In the genomic region with DNA sequence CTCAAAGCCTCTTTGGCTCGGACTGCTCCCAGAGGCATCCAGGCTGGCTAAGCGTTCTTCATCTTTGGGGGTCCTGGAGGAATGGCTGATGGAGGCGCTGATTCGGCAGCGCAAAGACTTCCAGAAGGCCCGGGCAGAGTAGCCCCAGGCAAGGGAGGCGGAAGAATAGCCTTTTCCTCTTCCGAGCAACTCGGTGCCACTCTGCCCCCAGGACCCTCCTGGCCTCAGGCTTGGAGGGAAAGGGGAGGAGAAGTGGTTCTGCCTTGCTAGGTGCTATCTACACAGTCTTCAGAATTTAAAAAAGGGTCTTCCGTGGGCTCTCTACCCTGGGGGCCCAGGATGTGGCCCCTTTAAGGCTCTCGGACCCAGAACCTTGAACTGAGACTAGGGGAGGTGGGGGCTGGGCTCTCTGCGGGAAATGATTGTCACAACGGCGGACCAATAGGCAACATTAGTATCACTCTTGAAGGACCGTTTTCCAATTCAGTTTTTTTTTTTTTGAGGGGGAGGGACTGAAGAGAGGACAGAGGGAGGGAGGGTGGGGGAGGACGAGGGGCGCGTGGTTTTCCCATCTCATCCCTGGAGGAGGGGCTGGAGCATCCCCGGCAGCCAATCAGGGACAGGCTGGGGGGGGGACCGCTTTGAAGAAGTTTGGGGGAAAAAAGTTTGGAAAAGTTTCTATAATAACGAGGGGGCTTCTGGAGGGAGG, we compare ENCODE assay signal across 8 cellular contexts. TPM values are rescaled to one million over a fixed set of nuclear protein-coding genes. Genes with fewer than 3 reads are reported as not detected.
DNase-seq lines count a peak whose midpoint lies in the region; ATAC-seq, FAIRE-seq and TF ChIP-seq lines count a peak whose summit lies in the region.

NFATC4 (plus strand) TSS at position 679 of the 709 bp plus-strand sequence. CDS start 157 bp downstream, outside the sequence.

- POLR2A ChIA-PET in GM12878 (lab: Charles Lee): interaction anchor here (0.7 to 1.4 kb wide), 3 partner anchors 14 to 120 kb away, joined by 3 to 13 read pairs (median 6); partner anchors contain the start of genes CBLN3 and KHNYN

- TF ChIP-seq RAD21 in GM12878 (IDR thresholded peaks at IDR 0.05; ENCODE audit: insufficient read depth, low read depth, low read length): no peak

- FAIRE-seq in GM12878 (lab: Jason Lieb, UNC): no peak

- TF ChIP-seq EP300 in GM12878 (IDR thresholded peaks at IDR 0.05; ENCODE audit: borderline replicate concordance in 1 of 2, control insufficient read depth in 1 of 2, low read depth in 2 of 2, low read length in 2 of 2): no peak

- in situ Hi-C loops in GM12878 (cut with MboI): loop anchor here (5.0 kb wide), 1 partner anchor 65 kb away; no protein-coding TSS in a partner anchor

- H3K4me2 ChIP-seq in GM12878 (ENCODE audit: control insufficient read depth, insufficient read depth): peak within 1 kb of the TSS; percentile 83
- peak within 1 kb of the TSS; percentile 79 for H3K4me2 ChIP-seq in hepatocyte

- H3K4me3 ChIP-seq in GM12878 (peak within 1 kb of the TSS; percentile 53), hepatocyte (peak within 1 kb of the TSS; percentile 86), rectal smooth muscle tissue (ENCODE audit: low read length) (peak within 1 kb of the TSS; percentile 78)

- H2AFZ ChIP-seq in GM12878 (ENCODE audit: control insufficient read depth, low read depth, low read length) (peak within 1 kb of the TSS; percentile 80), hepatocyte (peak within 1 kb of the TSS; percentile 70)

- 35% methylated on average over 17 of the region's 21 CpGs for WGBS in GM12878 (ENCODE audit: insufficient coverage, insufficient replicate concordance, low lambda C conversion rate, missing lambda C conversion rate)
- WGBS in hepatocyte (ENCODE audit: low lambda C conversion rate, missing lambda C conversion rate): 5% methylated on average over 16 of the region's 21 CpGs

- H3K9ac ChIP-seq in GM12878 (ENCODE audit: control insufficient read depth, insufficient read depth, low read length) (peak within 1 kb of the TSS; percentile 60; the same call in 1 of the 2 replicates), rectal smooth muscle tissue (ENCODE audit: low read length) (peak within 1 kb of the TSS; percentile 68)

- SMC1A ChIA-PET in GM12878 (lab: Charles Lee; ENCODE audit: uncharacterized antibody, unreplicated experiment): interaction anchor here (0.7 to 1.4 kb wide), 3 partner anchors 57 to 64 kb away, joined by 3 to 4 read pairs (median 3); partner anchors contain the start of gene KHNYN

- H3K79me2 ChIP-seq in GM12878 (ENCODE audit: control insufficient read depth, insufficient read depth, low read length): no peaks in the 10 kb centered on the region
- H3K79me2 ChIP-seq in hepatocyte: peaks cover 7% of the 10 kb centered on the region

- peak within 1 kb of the TSS; percentile 48; the same call in 1 of the 2 replicates for H3K27ac ChIP-seq in GM12878 (ENCODE audit: control insufficient read depth, insufficient read depth)
- peak within 1 kb of the TSS; percentile 98 for H3K27ac ChIP-seq in hepatocyte
- peak within 1 kb of the TSS; percentile 99 for H3K27ac ChIP-seq in rectal smooth muscle tissue (ENCODE audit: low read depth, low read length)

- H4K20me1 ChIP-seq in GM12878 (ENCODE audit: control insufficient read depth, insufficient read depth) (no peaks in the 10 kb centered on the region), hepatocyte (ENCODE audit: insufficient read depth, poor library complexity, severe bottlenecking) (no peaks in the 10 kb centered on the region)

- no peaks in the 10 kb centered on the region for H3K36me3 ChIP-seq in GM12878 (ENCODE audit: control insufficient read depth in 2 of 2, insufficient read depth in 2 of 2, low read length in 1 of 2)
- no peaks in the 10 kb centered on the region for H3K36me3 ChIP-seq in hepatocyte (replicated peaks; ENCODE audit: insufficient read depth, low read depth)
- H3K36me3 ChIP-seq in rectal smooth muscle tissue (ENCODE audit: control insufficient read depth, insufficient read depth, low read length): no peaks in the 10 kb centered on the region

- peaks cover 1 to 6% of the 10 kb centered on the region in 2 experiments for H3K27me3 ChIP-seq in GM12878 (replicated peaks in 1 of 2; ENCODE audit: control insufficient read depth in 2 of 2, insufficient read depth in 2 of 2, low read length in 1 of 2)
- no peaks in the 10 kb centered on the region for H3K27me3 ChIP-seq in hepatocyte
- H3K27me3 ChIP-seq in rectal smooth muscle tissue (ENCODE audit: control insufficient read depth, insufficient read depth, low read length): no peaks in the 10 kb centered on the region

- DNase-seq in DMS53 treated with DMSO at 0.1 percent for 48 hours (lab: John Stamatoyannopoulos, UW; ENCODE audit: unreplicated experiment): peak; percentile 78
- DNase-seq in NCI-H524 (lab: John Stamatoyannopoulos, UW): peak; percentile 97 to 99
- no peak for DNase-seq in GM12878 (ENCODE audit: low read depth, low spot score)
- DNase-seq in hepatocyte (ENCODE audit: low spot score): peak; percentile 90
- DNase-seq in stimulated activated CD4-positive, alpha-beta T cell treated with anti-CD3 and anti-CD28 coated beads, Interleukin-4, amount 100 ng/mL, for 4 hours: no peak

- no peak for TF ChIP-seq POLR2A in GM12878 (IDR thresholded peaks at IDR 0.05; ENCODE audit: low read depth, low read length)

- RAD21 ChIA-PET in GM12878 (lab: Charles Lee; ENCODE audit: unreplicated experiment): interaction anchor here (1.0 to 2.1 kb wide), 2 partner anchors 34 to 64 kb away, joined by 6 to 7 read pairs; no protein-coding TSS in a partner anchor

- H3K9me2 ChIP-seq in hepatocyte (replicated peaks; ENCODE audit: insufficient read depth): no peaks in the 10 kb centered on the region

- CTCF ChIA-PET in GM12878 (lab: Yijun Ruan, JAX): interaction anchor here (1.1 to 4.4 kb wide), 3 partner anchors 35 to 63 kb away, joined by 3 to 22 read pairs (median 10); no protein-coding TSS in a partner anchor

- ATAC-seq in HG02763 (IDR thresholded peaks at IDR 0.05; ENCODE audit: unreplicated experiment) (peak; percentile 6), GM12878 (peak; percentile 42), HG02885 (IDR thresholded peaks at IDR 0.05; ENCODE audit: poor library complexity, unreplicated experiment) (no peak)

- TF ChIP-seq CTCF in GM12878 (IDR thresholded peaks at IDR 0.05 in 2 of 3, conservative IDR thresholded peaks at IDR 0.05 in 1 of 3; ENCODE audit: control insufficient read depth in 2 of 3, extremely low read depth in 1 of 3, insufficient read depth in 1 of 3, low read depth in 3 of 3, low read length in 3 of 3) (no peak), hepatocyte (IDR thresholded peaks at IDR 0.05; ENCODE audit: poor library complexity) (no peak)

- H3K4me1 ChIP-seq in GM12878 (ENCODE audit: control insufficient read depth, insufficient read depth, low read length) (peaks cover 16% of the 10 kb centered on the region), hepatocyte (ENCODE audit: insufficient read depth) (peaks cover 7% of the 10 kb centered on the region), rectal smooth muscle tissue (ENCODE audit: control insufficient read depth, insufficient read depth, low read length) (peaks cover 14% of the 10 kb centered on the region)

- intact Hi-C loops in GM12878 (cut with micrococcal nuclease; ENCODE audit: unreplicated experiment): loop anchor here (5.0 kb wide), 2 partner anchors 35 to 45 kb away; no protein-coding TSS in a partner anchor

- no peaks in the 10 kb centered on the region for H3K9me3 ChIP-seq in GM12878 (replicated peaks; ENCODE audit: control insufficient read depth, insufficient read depth, low read length)
- no peaks in the 10 kb centered on the region for H3K9me3 ChIP-seq in hepatocyte (ENCODE audit: low read depth)

- BruUV-seq in GM12878 (replicated peaks; lab: Mats Ljungman, UMichigan): no TSS peak

TF ChIP-seq in GM12878, 131 proteins besides CTCF, POLR2A, EP300 and RAD21 (continues in another document):
- TF ChIP-seq IKZF1 (conservative IDR thresholded peaks at IDR 0.05) (peak; percentile 1; the same call in 1 of the 2 replicates), ZNF24 (IDR thresholded peaks at IDR 0.05) (no peak), NR2F1 (conservative IDR thresholded peaks at IDR 0.05) (no peak)

RNA-seq across cellular contexts. Expression of gene NFATC4, which starts in this region (rescaled TPM):
- 56.5 and 68.4 TPM in 2 replicates for total RNA-seq in GM12878 (2013; cell fraction: nucleolus; rRNA removed)
- 7.0 and 7.1 TPM in 2 replicates for total RNA-seq in GM12878 (2014; rRNA removed)
- 2.2 and 4.1 TPM in 2 replicates for total RNA-seq in GM12878 (2014; rRNA removed; fragmentation: Illumina TruSeq; extraction: Trizol)
- 13.5 and 19.2 TPM in 2 replicates for total RNA-seq in GM12878 (2021)
- 11.7 TPM for polyA plus RNA-seq in GM12878 (2011; ENCODE audit: low read depth)
- 4.5 and 5.6 TPM in 2 replicates for polyA plus RNA-seq in GM12878 (2011; rRNA removed)
- polyA plus RNA-seq in GM12878 (2011; cell fraction: cytosol; rRNA removed): 5.3 and 6.3 TPM in 2 replicates
- 117 and 162 TPM in 2 replicates for polyA plus RNA-seq in GM12878 (2011; cell fraction: nucleus; rRNA removed)
- 20.7 and 22.0 TPM in 2 replicates for polyA plus RNA-seq in GM12878 (2012)
- 4.8 and 5.3 TPM in 2 replicates for polyA plus RNA-seq in GM12878 (2014; fragmentation: Illumina TruSeq; extraction: Trizol)
- 1 to 10 TPM in 1 of 2 experiments, under 1 TPM in 1; 0.97 to 4.5 TPM for polyA plus RNA-seq in GM12878 (2014; fragmentation: Nextera tagmentation; extraction: Ambion mirVana)
- 14.3 and 15.3 TPM in 2 replicates for polyA plus RNA-seq in GM12878 (2014; rRNA removed)
- 1 to 10 TPM; 2.0 to 2.9 TPM for polyA plus RNA-seq in GM12878 (2016; fragmentation: Nextera tagmentation; extraction: Ambion mirVana)
- polyA minus RNA-seq in GM12878 (2011; rRNA and poly(A)+ RNA removed): 2.4 and 5.4 TPM in 2 replicates
- 2.0 and 4.0 TPM in 2 replicates for polyA minus RNA-seq in GM12878 (2011; cell fraction: cytosol; rRNA and poly(A)+ RNA removed)
- polyA minus RNA-seq in GM12878 (2011; cell fraction: nucleus; rRNA and poly(A)+ RNA removed): 7.2 and 7.7 TPM in 2 replicates
- 37.8 and 45.0 TPM in 2 replicates for total RNA-seq in hepatocyte
- 68.8 and 84.5 TPM in 2 replicates for polyA plus RNA-seq in hepatocyte

Comparison
In these comparisons a context has a peak if more than half of its experiments do, and no peak if none do; other contexts are left out.
1. DNase-seq: peak in DMS53 treated with DMSO at 0.1 percent for 48 hours (single experiment), NCI-H524 (2 of 2) and hepatocyte (single experiment); none in GM12878 (single experiment) and stimulated activated CD4-positive, alpha-beta T cell treated with anti-CD3 and anti-CD28 coated beads, Interleukin-4, amount 100 ng/mL, for 4 hours (0 of 2).
2. H3K27ac ChIP-seq: peak in every context shown above with its lines; median percentile 99 in rectal smooth muscle tissue; 98 in hepatocyte; 48 in GM12878.
3. Peak in every context shown above with its lines, with median percentiles within 50 percentile points of each other: H3K4me3 ChIP-seq.